1 cellular context compared by ENCODE assay signal in the genomic region with DNA sequence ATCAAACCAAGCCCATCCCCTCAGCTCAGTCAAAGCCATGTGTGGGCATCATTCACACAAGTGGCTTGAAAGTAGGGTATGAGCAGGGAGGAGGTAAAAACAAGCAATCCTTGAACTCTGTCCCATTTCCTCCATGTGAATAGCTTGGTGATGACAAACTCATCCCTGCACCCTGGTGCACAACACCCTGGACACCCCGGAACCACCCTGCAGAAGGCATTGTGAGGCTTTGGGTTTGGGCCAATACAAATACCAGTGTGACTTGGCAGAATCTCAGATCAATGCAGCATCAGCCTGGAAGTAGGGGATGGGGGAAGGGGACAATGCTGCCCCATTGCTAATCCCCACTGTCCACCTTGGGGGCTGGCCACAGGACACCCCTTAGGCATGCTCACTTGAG.
A peak's percentile ranks its signal among the peaks of the same experiment; 100 is the strongest.
TF ChIP-seq lines count a peak whose summit lies in the region.

No MANE protein-coding gene starts in this region.

TF ChIP-seq in HCT116, 20 proteins besides CTCF, POLR2A, EP300 and RAD21:
- TF ChIP-seq SRF (IDR thresholded peaks at IDR 0.05; ENCODE audit: low read depth) (no peak), SP1 (IDR thresholded peaks at IDR 0.05; ENCODE audit: low read depth) (peak; percentile 59), POLR2AphosphoS5 (IDR thresholded peaks at IDR 0.05; ENCODE audit: low read depth, low read length) (no peak)
- TF ChIP-seq, protein P1, sequence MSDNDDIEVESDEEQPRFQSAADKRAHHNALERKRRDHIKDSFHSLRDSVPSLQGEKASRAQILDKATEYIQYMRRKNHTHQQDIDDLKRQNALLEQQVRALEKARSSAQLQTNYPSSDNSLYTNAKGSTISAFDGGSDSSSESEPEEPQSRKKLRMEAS (IDR thresholded peaks at IDR 0.05), result no peak; the same call in 1 of the 2 replicates
